ENCODE assay signal across 19 cellular contexts in the genomic region with DNA sequence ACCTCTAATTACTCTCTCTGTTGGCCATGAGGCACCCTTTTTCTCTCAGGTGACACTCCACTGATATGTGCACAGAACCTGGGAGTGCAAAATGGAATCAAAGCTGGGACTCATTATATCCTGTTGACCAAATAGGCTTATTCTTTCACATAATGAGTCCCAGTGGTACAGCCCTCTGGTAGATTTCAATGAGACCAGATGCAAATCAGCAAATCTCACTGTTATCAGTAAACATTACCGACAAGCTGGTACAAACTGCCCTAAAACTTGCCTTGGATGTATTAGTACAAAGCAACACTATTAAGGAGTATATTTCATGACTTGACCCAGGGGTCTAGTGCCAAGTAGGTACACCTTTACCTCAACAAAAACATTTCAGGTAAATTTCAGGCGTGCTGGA.
DNase-seq lines count a peak whose midpoint lies in the region; ATAC-seq and TF ChIP-seq lines count a peak whose summit lies in the region.
"Had no signal": no experiment of that assay in that cellular context is flagged by ENCODE, and none has a peak within 500 bp of the region (broad histone marks: within the 10 kb centered on the region; RNA-seq: fewer than 3 reads in every experiment).

No MANE protein-coding gene starts in this region.

- POLR2A ChIA-PET in SK-N-SH (lab: Yijun Ruan, JAX) = no interaction called here

- peak; percentile 2 for DNase-seq in DMS153 treated with DMSO at 0.1 percent for 48 hours (lab: John Stamatoyannopoulos, UW; ENCODE audit: unreplicated experiment)
- no peak for DNase-seq in DMS153 (lab: John Stamatoyannopoulos, UW)
- DNase-seq in SK-N-SH = peak; percentile 15
- peak; percentile 54 to 75 for DNase-seq in NCI-H526 (lab: John Stamatoyannopoulos, UW)
- DNase-seq in NOMO-1 treated with DMSO at 0.1 percent for 48 hours (lab: John Stamatoyannopoulos, UW; ENCODE audit: unreplicated experiment) = no peak
- DNase-seq: AML-193; CD4-positive, alpha-beta T cell; DMS53; DND-41; EL; GM23248 had no signal

- H3K4me2 ChIP-seq in SK-N-SH = no peak overlapping the region
- H3K4me2 ChIP-seq: A549 had no signal

- H3K9ac ChIP-seq in SK-N-SH = no peak overlapping the region
- H3K9ac ChIP-seq: GM23248 had no signal

- no peaks in the 10 kb centered on the region for H4K20me1 ChIP-seq in SK-N-SH (ENCODE audit: insufficient read depth)

- H3K4me3 ChIP-seq in SK-N-SH (ENCODE audit: low read depth in 2 of 2, low read length in 1 of 2) = no peak overlapping the region
- H3K4me3 ChIP-seq: A549, GM23248, HAP-1, K562 had no signal

- peaks cover 20% of the 10 kb centered on the region; the same call in 1 of the 2 replicates for H3K79me2 ChIP-seq in SK-N-SH (ENCODE audit: insufficient read depth)

- no peak for TF ChIP-seq RAD21 in SK-N-SH (IDR thresholded peaks at IDR 0.05; ENCODE audit: low read length)

- WGBS in SK-N-SH (ENCODE audit: low lambda C conversion rate) = 79% methylated on average over 2 of the region's 2 CpGs

- TF ChIP-seq CTCF in SK-N-SH (IDR thresholded peaks at IDR 0.05) = no peak

- CTCF ChIA-PET in SK-N-SH (lab: Yijun Ruan, JAX) = no interaction called here

- H3K27ac ChIP-seq in SK-N-SH (ENCODE audit: low read depth in 2 of 2, low read length in 1 of 2) = no peak overlapping the region
- H3K27ac ChIP-seq: 22Rv1, A549, C4-2B, GM23248, HL-60 had no signal

- H3K36me3 ChIP-seq in SK-N-SH (replicated peaks in 1 of 2; ENCODE audit: control insufficient read depth in 1 of 2, insufficient read depth in 2 of 2, low read length in 1 of 2) = no peaks in the 10 kb centered on the region
- H3K36me3 ChIP-seq: HAP-1 had no signal

- no peaks in the 10 kb centered on the region for H3K9me2 ChIP-seq in SK-N-SH

- peaks cover 3% of the 10 kb centered on the region for H3F3A ChIP-seq in SK-N-SH (replicated peaks; ENCODE audit: insufficient read depth)

- H3K9me3 ChIP-seq in SK-N-SH = no peaks in the 10 kb centered on the region
- H3K9me3 ChIP-seq: A549, HAP-1 had no signal

- H3K27me3 ChIP-seq in SK-N-SH (ENCODE audit: insufficient read depth) = no peaks in the 10 kb centered on the region

- peaks cover 4 to 11% of the 10 kb centered on the region in 2 experiments; a peak in 3 of 4 replicates for H3K4me1 ChIP-seq in SK-N-SH (ENCODE audit: control insufficient read depth in 1 of 2, insufficient read depth in 2 of 2, low read depth in 1 of 2, low read length in 1 of 2)

- no peak overlapping the region for H2AFZ ChIP-seq in SK-N-SH (ENCODE audit: low read depth)
- H2AFZ ChIP-seq: GM23248 had no signal

- ATAC-seq in SK-N-SH treated with all-trans-retinoic acid at 6 μM for 48 hours (no peak), HG03108 (IDR thresholded peaks at IDR 0.05; ENCODE audit: unreplicated experiment) (no peak)
- ATAC-seq: A549, K562 had no signal

- no peak for TF ChIP-seq EP300 in SK-N-SH (IDR thresholded peaks at IDR 0.05; ENCODE audit: borderline replicate concordance in 1 of 2, low read depth in 1 of 2, low read length in 1 of 2)

TF ChIP-seq in SK-N-SH, 30 proteins besides CTCF, POLR2A, EP300 and RAD21:
- TF ChIP-seq RCOR1 (IDR thresholded peaks at IDR 0.05; ENCODE audit: low read length) (no peak), FOSL2 (IDR thresholded peaks at IDR 0.05; ENCODE audit: borderline replicate concordance, low read depth) (no peak), GATA2 (CRISPR knock-in tag; IDR thresholded peaks at IDR 0.05) (peak; percentile 57)
- TF ChIP-seq, protein P1, sequence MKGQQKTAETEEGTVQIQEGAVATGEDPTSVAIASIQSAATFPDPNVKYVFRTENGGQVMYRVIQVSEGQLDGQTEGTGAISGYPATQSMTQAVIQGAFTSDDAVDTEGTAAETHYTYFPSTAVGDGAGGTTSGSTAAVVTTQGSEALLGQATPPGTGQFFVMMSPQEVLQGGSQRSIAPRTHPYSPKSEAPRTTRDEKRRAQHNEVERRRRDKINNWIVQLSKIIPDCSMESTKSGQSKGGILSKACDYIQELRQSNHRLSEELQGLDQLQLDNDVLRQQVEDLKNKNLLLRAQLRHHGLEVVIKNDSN (IDR thresholded peaks at IDR 0.05; ENCODE audit: borderline replicate concordance, low read depth) = no peak

TF ChIP-seq in SK-N-SH treated with all-trans-retinoic acid at 6 μM for 48 hours, 23 proteins besides CTCF, POLR2A, EP300 and RAD21:
- TF ChIP-seq, protein P2, sequence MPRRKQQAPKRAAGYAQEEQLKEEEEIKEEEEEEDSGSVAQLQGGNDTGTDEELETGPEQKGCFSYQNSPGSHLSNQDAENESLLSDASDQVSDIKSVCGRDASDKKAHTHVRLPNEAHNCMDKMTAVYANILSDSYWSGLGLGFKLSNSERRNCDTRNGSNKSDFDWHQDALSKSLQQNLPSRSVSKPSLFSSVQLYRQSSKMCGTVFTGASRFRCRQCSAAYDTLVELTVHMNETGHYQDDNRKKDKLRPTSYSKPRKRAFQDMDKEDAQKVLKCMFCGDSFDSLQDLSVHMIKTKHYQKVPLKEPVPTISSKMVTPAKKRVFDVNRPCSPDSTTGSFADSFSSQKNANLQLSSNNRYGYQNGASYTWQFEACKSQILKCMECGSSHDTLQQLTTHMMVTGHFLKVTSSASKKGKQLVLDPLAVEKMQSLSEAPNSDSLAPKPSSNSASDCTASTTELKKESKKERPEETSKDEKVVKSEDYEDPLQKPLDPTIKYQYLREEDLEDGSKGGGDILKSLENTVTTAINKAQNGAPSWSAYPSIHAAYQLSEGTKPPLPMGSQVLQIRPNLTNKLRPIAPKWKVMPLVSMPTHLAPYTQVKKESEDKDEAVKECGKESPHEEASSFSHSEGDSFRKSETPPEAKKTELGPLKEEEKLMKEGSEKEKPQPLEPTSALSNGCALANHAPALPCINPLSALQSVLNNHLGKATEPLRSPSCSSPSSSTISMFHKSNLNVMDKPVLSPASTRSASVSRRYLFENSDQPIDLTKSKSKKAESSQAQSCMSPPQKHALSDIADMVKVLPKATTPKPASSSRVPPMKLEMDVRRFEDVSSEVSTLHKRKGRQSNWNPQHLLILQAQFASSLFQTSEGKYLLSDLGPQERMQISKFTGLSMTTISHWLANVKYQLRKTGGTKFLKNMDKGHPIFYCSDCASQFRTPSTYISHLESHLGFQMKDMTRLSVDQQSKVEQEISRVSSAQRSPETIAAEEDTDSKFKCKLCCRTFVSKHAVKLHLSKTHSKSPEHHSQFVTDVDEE (CRISPR knock-in tag; IDR thresholded peaks at IDR 0.05) = no peak
- TF ChIP-seq PPARA (CRISPR knock-in tag; IDR thresholded peaks at IDR 0.05; ENCODE audit: borderline replicate concordance) (no peak), CSDC2 (CRISPR knock-in tag; IDR thresholded peaks at IDR 0.05) (no peak), BACH2 (CRISPR knock-in tag; IDR thresholded peaks at IDR 0.05; ENCODE audit: borderline replicate concordance) (no peak), ZNF565 (CRISPR knock-in tag; conservative IDR thresholded peaks at IDR 0.05; ENCODE audit: low read depth) (no peak), ESRRG (CRISPR knock-in tag; IDR thresholded peaks at IDR 0.05) (no peak), ZC3H10 (CRISPR knock-in tag; IDR thresholded peaks at IDR 0.05) (no peak), GLIS3 (CRISPR knock-in tag; IDR thresholded peaks at IDR 0.05) (no peak), ZNF8 (CRISPR knock-in tag; IDR thresholded peaks at IDR 0.05) (no peak), ZFP3 (CRISPR knock-in tag; IDR thresholded peaks at IDR 0.05) (no peak), SNAI2 (CRISPR knock-in tag; IDR thresholded peaks at IDR 0.05) (no peak)
- TF ChIP-seq, protein P3, sequence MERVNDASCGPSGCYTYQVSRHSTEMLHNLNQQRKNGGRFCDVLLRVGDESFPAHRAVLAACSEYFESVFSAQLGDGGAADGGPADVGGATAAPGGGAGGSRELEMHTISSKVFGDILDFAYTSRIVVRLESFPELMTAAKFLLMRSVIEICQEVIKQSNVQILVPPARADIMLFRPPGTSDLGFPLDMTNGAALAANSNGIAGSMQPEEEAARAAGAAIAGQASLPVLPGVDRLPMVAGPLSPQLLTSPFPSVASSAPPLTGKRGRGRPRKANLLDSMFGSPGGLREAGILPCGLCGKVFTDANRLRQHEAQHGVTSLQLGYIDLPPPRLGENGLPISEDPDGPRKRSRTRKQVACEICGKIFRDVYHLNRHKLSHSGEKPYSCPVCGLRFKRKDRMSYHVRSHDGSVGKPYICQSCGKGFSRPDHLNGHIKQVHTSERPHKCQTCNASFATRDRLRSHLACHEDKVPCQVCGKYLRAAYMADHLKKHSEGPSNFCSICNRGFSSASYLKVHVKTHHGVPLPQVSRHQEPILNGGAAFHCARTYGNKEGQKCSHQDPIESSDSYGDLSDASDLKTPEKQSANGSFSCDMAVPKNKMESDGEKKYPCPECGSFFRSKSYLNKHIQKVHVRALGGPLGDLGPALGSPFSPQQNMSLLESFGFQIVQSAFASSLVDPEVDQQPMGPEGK (CRISPR knock-in tag; IDR thresholded peaks at IDR 0.05; ENCODE audit: borderline replicate concordance) = no peak
- TF ChIP-seq, protein P4, sequence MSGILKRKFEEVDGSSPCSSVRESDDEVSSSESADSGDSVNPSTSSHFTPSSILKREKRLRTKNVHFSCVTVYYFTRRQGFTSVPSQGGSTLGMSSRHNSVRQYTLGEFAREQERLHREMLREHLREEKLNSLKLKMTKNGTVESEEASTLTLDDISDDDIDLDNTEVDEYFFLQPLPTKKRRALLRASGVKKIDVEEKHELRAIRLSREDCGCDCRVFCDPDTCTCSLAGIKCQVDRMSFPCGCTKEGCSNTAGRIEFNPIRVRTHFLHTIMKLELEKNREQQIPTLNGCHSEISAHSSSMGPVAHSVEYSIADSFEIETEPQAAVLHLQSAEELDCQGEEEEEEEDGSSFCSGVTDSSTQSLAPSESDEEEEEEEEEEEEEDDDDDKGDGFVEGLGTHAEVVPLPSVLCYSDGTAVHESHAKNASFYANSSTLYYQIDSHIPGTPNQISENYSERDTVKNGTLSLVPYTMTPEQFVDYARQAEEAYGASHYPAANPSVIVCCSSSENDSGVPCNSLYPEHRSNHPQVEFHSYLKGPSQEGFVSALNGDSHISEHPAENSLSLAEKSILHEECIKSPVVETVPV (CRISPR knock-in tag; IDR thresholded peaks at IDR 0.05) = no peak
TF ChIP-seq in SK-N-SH treated with all-trans-retinoic acid at 6 μM for 48 hours: peak in this region for 0.

Comparison
In these comparisons a context has a peak if more than half of its experiments do, and no peak if none do; other contexts are left out.
1. DNase-seq: peak in DMS153 treated with DMSO at 0.1 percent for 48 hours (single experiment), SK-N-SH (single experiment) and NCI-H526 (2 of 2); none in DMS153 (single experiment) and NOMO-1 treated with DMSO at 0.1 percent for 48 hours (single experiment).